In genomic region chr6:158283304-158284005, GRCh38 we compare ENCODE assay signal across 9 cellular contexts. TPM values are rescaled to one million over a fixed set of nuclear protein-coding genes. Genes with fewer than 3 reads are reported as not detected.
DNase-seq lines count a peak whose midpoint lies in the region; ATAC-seq and TF ChIP-seq lines count a peak whose summit lies in the region.
"Had no signal": no experiment of that assay in that cellular context is flagged by ENCODE, and none has a peak within 500 bp of the region (broad histone marks: within the 10 kb centered on the region; RNA-seq: fewer than 3 reads in every experiment).

No MANE protein-coding gene starts in this region.

- H2AFZ ChIP-seq in OCI-LY3 (ENCODE audit: low read depth, low read length) = no peak overlapping the region

- H3K4me3 Mint-ChIP-seq in endodermal cell = no peak overlapping the region

- H3K4me3 ChIP-seq in OCI-LY3 (ENCODE audit: low read length) = peak overlapping the region; percentile 60
- no peak overlapping the region for H3K4me3 ChIP-seq in endodermal cell (ENCODE audit: low read length)
- no peak overlapping the region for H3K4me3 ChIP-seq in rectal smooth muscle tissue (ENCODE audit: low read length)
- H3K4me3 ChIP-seq: lung had no signal

- DNase-seq in endodermal cell (peak; percentile 79), GOT3 (lab: John Stamatoyannopoulos, UW) (no peak), T1000 (lab: John Stamatoyannopoulos, UW) (no peak), SK-N-DZ (ENCODE audit: low spot score) (no peak)
- DNase-seq in activated CD4-positive, alpha-beta T cell treated with anti-CD3 and anti-CD28 coated beads, Interleukin-2, amount 50 U/mL, for 48 hours = no peak

- H3K79me2 ChIP-seq in OCI-LY3 (ENCODE audit: low read length) = no peaks in the 10 kb centered on the region

- H3K27me3 Mint-ChIP-seq in endodermal cell (ENCODE audit: insufficient read depth) = no peaks in the 10 kb centered on the region

- H3K4me2 ChIP-seq in OCI-LY3 (ENCODE audit: low read length) = peak overlapping the region; percentile 77

- 45% methylated on average over 4 of the region's 4 CpGs; no CpG with 5 or more reads in 1 of the 2 experiments for WGBS in endodermal cell (ENCODE audit: insufficient coverage in 1 of 2, insufficient read length in 1 of 2), 2 experiments

- H3K9ac ChIP-seq in OCI-LY3 (ENCODE audit: low read length) (peak overlapping the region; percentile 43), endodermal cell (ENCODE audit: extremely low read depth, low read length, poor library complexity, severe bottlenecking) (no peak overlapping the region), rectal smooth muscle tissue (ENCODE audit: low read length) (no peak overlapping the region)

- peaks cover 21% of the 10 kb centered on the region for H3K4me1 Mint-ChIP-seq in endodermal cell

- peak overlapping the region; percentile 68 for H3K27ac ChIP-seq in OCI-LY3 (ENCODE audit: low read length)
- H3K27ac ChIP-seq in endodermal cell (ENCODE audit: low read depth, low read length) = peak overlapping the region; percentile 47
- peak overlapping the region; percentile 63 for H3K27ac ChIP-seq in rectal smooth muscle tissue (ENCODE audit: low read depth, low read length)

- H3K9me3 ChIP-seq in OCI-LY3 (ENCODE audit: insufficient read depth, low read length) = no peaks in the 10 kb centered on the region
- peaks cover 16% of the 10 kb centered on the region for H3K9me3 ChIP-seq in endodermal cell (ENCODE audit: control insufficient read depth, low read length)

- peaks cover 28% of the 10 kb centered on the region for H3K36me3 Mint-ChIP-seq in endodermal cell (ENCODE audit: low read depth)

- no peak for TF ChIP-seq CTCF in OCI-LY3 (IDR thresholded peaks at IDR 0.05; ENCODE audit: low read depth, low read length)
- TF ChIP-seq CTCF in endodermal cell (conservative IDR thresholded peaks at IDR 0.05) = peak; percentile 20

- peak; percentile 66 for ATAC-seq in GM19023 (IDR thresholded peaks at IDR 0.05; ENCODE audit: unreplicated experiment)

- H4K20me1 ChIP-seq in OCI-LY3 (ENCODE audit: insufficient read depth, low read length) = no peaks in the 10 kb centered on the region

- H3K9me3 Mint-ChIP-seq in endodermal cell = no peaks in the 10 kb centered on the region

- H3K36me3 ChIP-seq in OCI-LY3 (replicated peaks; ENCODE audit: low read depth, low read length) (no peaks in the 10 kb centered on the region), endodermal cell (ENCODE audit: control insufficient read depth, insufficient read depth, low read length) (peaks cover 32% of the 10 kb centered on the region), rectal smooth muscle tissue (ENCODE audit: control insufficient read depth, insufficient read depth, low read length) (no peaks in the 10 kb centered on the region)

- peaks cover 21% of the 10 kb centered on the region for H3K4me1 ChIP-seq in OCI-LY3 (ENCODE audit: low read length)
- no peaks in the 10 kb centered on the region for H3K4me1 ChIP-seq in endodermal cell (ENCODE audit: control insufficient read depth, insufficient read depth, low read length)
- H3K4me1 ChIP-seq in rectal smooth muscle tissue (ENCODE audit: control insufficient read depth, insufficient read depth, low read length) = peaks cover 28% of the 10 kb centered on the region

- peak overlapping the region; percentile 4 for H3K27ac Mint-ChIP-seq in endodermal cell

- H3K27me3 ChIP-seq in OCI-LY3 (ENCODE audit: low read depth, low read length) (no peaks in the 10 kb centered on the region), endodermal cell (ENCODE audit: control insufficient read depth, insufficient read depth, low read length, poor library complexity, severe bottlenecking) (no peaks in the 10 kb centered on the region), rectal smooth muscle tissue (ENCODE audit: control insufficient read depth, insufficient read depth, low read length) (no peaks in the 10 kb centered on the region)

RNA-seq across cellular contexts. Expression of gene TULP4, which starts 28.8 kb away (rescaled TPM):
- 100 to 1,000 TPM; 102 to 103 TPM for total RNA-seq in endodermal cell
- 24.6 TPM for polyA plus RNA-seq in endodermal cell (2013, experiment 1 of 2)
- polyA plus RNA-seq in endodermal cell (2013, experiment 2 of 2) = 26.8 TPM
- 18.8 and 20.9 TPM in 2 replicates for polyA plus RNA-seq in SK-N-DZ (2014; cell fraction: cytosol; rRNA removed)
- polyA plus RNA-seq in SK-N-DZ (2014; cell fraction: nucleus; rRNA removed) = 9.8 and 20.4 TPM in 2 replicates
